7 cellular contexts compared by ENCODE assay signal in genomic region chr5:112648264-112648663, GRCh38.
"Had no signal": no experiment of that assay in that cellular context is flagged by ENCODE, and none has a peak within 500 bp of the region (broad histone marks: within the 10 kb centered on the region; RNA-seq: fewer than 3 reads in every experiment).

No MANE protein-coding gene starts in this region.

- H3K4me2 ChIP-seq: GM23338 had no signal

- DNase-seq: H7, HFFc6, IMR-90, KBM-7 had no signal

- H3K4me3 ChIP-seq: GM23338, HAP-1 had no signal

- H3K4me1 ChIP-seq: HAP-1 had no signal

- H3K9me3 ChIP-seq: HAP-1 had no signal

- FAIRE-seq: HTR-8/SVneo had no signal

- H3K36me3 ChIP-seq: HAP-1 had no signal
